30 cellular contexts compared by ENCODE assay signal in genomic region chr1:226766565-226766964, GRCh38.
"Had no signal": no experiment of that assay in that cellular context is flagged by ENCODE, and none has a peak within 500 bp of the region (broad histone marks: within the 10 kb centered on the region; RNA-seq: fewer than 3 reads in every experiment).

No MANE protein-coding gene starts in this region.

- H3K36me3 Mint-ChIP-seq: activated naive CD4-positive, alpha-beta T cell treated with anti-CD3 and anti-CD28 coated beads, Interleukin-2, amount 50 U/mL, for 72 hours; activated naive CD8-positive, alpha-beta T cell treated with anti-CD3 and anti-CD28 coated beads, Interleukin-2, amount 10 ng/mL, durations not matched to agents 7 days and 5 days; brain had no signal

- H3K4me3 Mint-ChIP-seq: activated CD4-positive, alpha-beta memory T cell treated with anti-CD3 and anti-CD28 coated beads, Interleukin-2, amount 10 ng/mL, durations not matched to agents 7 days and 5 days; activated CD4-positive, alpha-beta T cell treated with anti-CD3 and anti-CD28 coated beads, Interleukin-2, amount 10 ng/mL, durations not matched to agents 7 days and 5 days; activated naive CD4-positive, alpha-beta T cell treated with anti-CD3 and anti-CD28 coated beads, Interleukin-2, amount 10 ng/mL, durations not matched to agents 7 days and 5 days; activated naive CD8-positive, alpha-beta T cell treated with anti-CD3 and anti-CD28 coated beads, Interleukin-2, amount 10 ng/mL, durations not matched to agents 7 days and 5 days; activated T-cell treated with anti-CD3 and anti-CD28 coated beads, Interleukin-2, amount 50 U/mL, for 24 hours; activated T-cell treated with anti-CD3 and anti-CD28 coated beads, Interleukin-2, amount 50 U/mL, for 72 hours; brain; dendritic cell treated with granulocyte-macrophage colony-stimulating factor and Interleukin-4, amounts not matched to agents 40 ng/mL and 50 ng/mL, for 4 days; endodermal cell had no signal

- H3K27me3 ChIP-seq: ascending aorta, breast epithelium, cardiac muscle cell, colonic mucosa, foreskin keratinocyte had no signal

- H3K9me3 ChIP-seq: ascending aorta, breast epithelium, colonic mucosa, gastrocnemius medialis, heart left ventricle had no signal

- ATAC-seq: activated naive CD4-positive, alpha-beta T cell treated with anti-CD3 and anti-CD28 coated beads, Interleukin-2, amount 50 U/mL, for 72 hours; activated T-cell treated with anti-CD3 and anti-CD28 coated beads, Interleukin-2, amount 50 U/mL, for 72 hours; esophagus mucosa; foreskin keratinocyte; gastrocnemius medialis; heart left ventricle had no signal

- H3K9me3 Mint-ChIP-seq: activated naive CD4-positive, alpha-beta T cell treated with anti-CD3 and anti-CD28 coated beads, Interleukin-2, amount 50 U/mL, for 72 hours; activated naive CD8-positive, alpha-beta T cell treated with anti-CD3 and anti-CD28 coated beads, Interleukin-2, amount 10 ng/mL, durations not matched to agents 7 days and 5 days; activated T-cell treated with anti-CD3 and anti-CD28 coated beads, Interleukin-2, amount 50 U/mL, for 72 hours; brain; dendritic cell treated with granulocyte-macrophage colony-stimulating factor and Interleukin-4, amounts not matched to agents 40 ng/mL and 50 ng/mL, for 4 days; endodermal cell had no signal

- H3K27me3 Mint-ChIP-seq: activated T-cell treated with anti-CD3 and anti-CD28 coated beads, Interleukin-2, amount 50 U/mL, for 24 hours had no signal

- H3K27ac ChIP-seq: ascending aorta, breast epithelium, cardiac muscle cell, colonic mucosa, dorsolateral prefrontal cortex, foreskin keratinocyte, gastrocnemius medialis, heart left ventricle had no signal

- H3K27ac Mint-ChIP-seq: activated CD4-positive, alpha-beta memory T cell treated with anti-CD3 and anti-CD28 coated beads, Interleukin-2, amount 10 ng/mL, durations not matched to agents 7 days and 5 days; activated CD4-positive, alpha-beta T cell treated with anti-CD3 and anti-CD28 coated beads, Interleukin-2, amount 10 ng/mL, durations not matched to agents 7 days and 5 days; activated naive CD4-positive, alpha-beta T cell treated with anti-CD3 and anti-CD28 coated beads, Interleukin-2, amount 10 ng/mL, durations not matched to agents 7 days and 5 days; activated naive CD8-positive, alpha-beta T cell treated with anti-CD3 and anti-CD28 coated beads, Interleukin-2, amount 10 ng/mL, durations not matched to agents 7 days and 5 days; activated T-cell treated with anti-CD3 and anti-CD28 coated beads, Interleukin-2, amount 50 U/mL, for 24 hours; activated T-cell treated with anti-CD3 and anti-CD28 coated beads, Interleukin-2, amount 50 U/mL, for 72 hours; brain; dendritic cell treated with granulocyte-macrophage colony-stimulating factor and Interleukin-4, amounts not matched to agents 40 ng/mL and 50 ng/mL, for 4 days; endodermal cell had no signal

- H3K36me3 ChIP-seq: ascending aorta, breast epithelium, cardiac muscle cell, colonic mucosa, gastrocnemius medialis, heart left ventricle had no signal

- DNase-seq: activated CD4-positive, alpha-beta memory T cell treated with anti-CD3 and anti-CD28 coated beads, Interleukin-2, amount 10 ng/mL, durations not matched to agents 7 days and 5 days; activated CD4-positive, alpha-beta T cell treated with anti-CD3 and anti-CD28 coated beads for 1 hour; activated CD4-positive, alpha-beta T cell treated with anti-CD3 and anti-CD28 coated beads for 4 hours; activated CD4-positive, alpha-beta T cell treated with anti-CD3 and anti-CD28 coated beads, Interleukin-2, amount 10 ng/mL, durations not matched to agents 7 days and 5 days; activated CD4-positive, alpha-beta T cell treated with anti-CD3 and anti-CD28 coated beads, Interleukin-2, amount 50 U/mL, for 4 hours; activated gamma-delta T cell; activated naive CD4-positive, alpha-beta T cell; activated naive CD4-positive, alpha-beta T cell treated with anti-CD3 and anti-CD28 coated beads, Interleukin-2, amount 10 ng/mL, durations not matched to agents 7 days and 5 days; activated naive CD8-positive, alpha-beta T cell treated with anti-CD3 and anti-CD28 coated beads, Interleukin-2, amount 10 ng/mL, durations not matched to agents 7 days and 5 days; activated T-cell treated with anti-CD3 and anti-CD28 coated beads for 4 hours; activated T-cell treated with anti-CD3 and anti-CD28 coated beads, Interleukin-2, amount 50 U/mL, for 24 hours; activated T-cell treated with anti-CD3 and anti-CD28 coated beads, Interleukin-2, amount 50 U/mL, for 72 hours; central memory CD4-positive, alpha-beta T cell; cerebellar nuclear complex; colonic mucosa; dorsolateral prefrontal cortex; effector memory CD4-positive, alpha-beta T cell; endodermal cell; foreskin keratinocyte; gastrocnemius medialis; glutamatergic neuron; heart left ventricle; T-helper 2 cell had no signal

- H3K4me1 ChIP-seq: ascending aorta, breast epithelium, colonic mucosa, gastrocnemius medialis, heart left ventricle had no signal

- H3K4me3 ChIP-seq: ascending aorta, breast epithelium, cardiac muscle cell, colonic mucosa, dorsolateral prefrontal cortex, gastrocnemius medialis, heart left ventricle had no signal
